Comparison of ENCODE assay signal across 8 cellular contexts in the genomic region with DNA sequence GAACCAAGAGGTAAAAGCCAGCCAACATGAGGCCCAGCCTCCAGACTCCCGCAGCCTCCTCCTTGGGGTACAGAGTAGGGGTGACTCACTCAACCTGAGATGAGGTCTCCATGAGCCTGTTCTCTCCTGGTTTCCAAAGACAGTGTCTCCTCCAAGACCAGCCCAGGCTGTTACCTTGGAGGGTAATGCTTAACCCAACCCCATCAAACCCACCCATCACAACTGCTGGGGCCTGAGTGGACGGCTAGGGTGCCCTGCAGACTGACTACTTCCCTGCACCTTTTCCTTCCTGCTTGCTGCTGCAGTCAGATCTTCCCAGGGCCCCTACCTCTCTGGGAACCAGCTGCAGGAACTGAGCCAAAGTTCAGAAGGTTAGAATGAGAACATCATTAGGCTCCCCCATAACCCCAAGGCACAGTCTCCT. TPM values are rescaled to one million over a fixed set of nuclear protein-coding genes. Genes with fewer than 3 reads are reported as not detected.
DNase-seq lines count a peak whose midpoint lies in the region; ATAC-seq, FAIRE-seq and TF ChIP-seq lines count a peak whose summit lies in the region.
"Had no signal": no experiment of that assay in that cellular context is flagged by ENCODE, and none has a peak within 500 bp of the region (broad histone marks: within the 10 kb centered on the region; RNA-seq: fewer than 3 reads in every experiment).

No MANE protein-coding gene starts in this region.

- peaks cover 30% of the 10 kb centered on the region for H3K4me1 Mint-ChIP-seq in activated T-cell treated with anti-CD3 and anti-CD28 coated beads, Interleukin-2, amount 50 U/mL, for 72 hours (ENCODE audit: low read depth)
- peaks cover 27% of the 10 kb centered on the region for H3K4me1 Mint-ChIP-seq in activated T-cell treated with anti-CD3 and anti-CD28 coated beads, Interleukin-2, amount 50 U/mL, for 4 hours (ENCODE audit: low read depth)

- H3K36me3 ChIP-seq in bronchial epithelial cell (ENCODE audit: control insufficient read depth, insufficient read depth, low read length) (peaks cover 7% of the 10 kb centered on the region), subcutaneous abdominal adipose tissue (ENCODE audit: control insufficient read depth in 5 of 5, insufficient read depth in 5 of 5, low read length in 5 of 5) (peaks cover 0 to 19% (median 18%) of the 10 kb centered on the region in 5 donors)
- H3K36me3 ChIP-seq: BE2C had no signal

- H3K4me1 ChIP-seq in subcutaneous abdominal adipose tissue (ENCODE audit: control insufficient read depth in 5 of 5, insufficient read depth in 5 of 5, low read length in 5 of 5) = peaks cover 12 to 39% (median 37%) of the 10 kb centered on the region in 5 donors

- no peak for FAIRE-seq in bronchial epithelial cell (lab: Jason Lieb, UNC)
- FAIRE-seq: frontal cortex had no signal

- no peak for ATAC-seq in activated T-cell treated with anti-CD3 and anti-CD28 coated beads, Interleukin-2, amount 50 U/mL, for 72 hours (replicated peaks in 1 of 2)
- no peak for ATAC-seq in activated T-cell treated with anti-CD3 and anti-CD28 coated beads, Interleukin-2, amount 50 U/mL, for 4 hours
- ATAC-seq in GM21717 (IDR thresholded peaks at IDR 0.05; ENCODE audit: unreplicated experiment) = no peak

- H3K27ac Mint-ChIP-seq in activated T-cell treated with anti-CD3 and anti-CD28 coated beads, Interleukin-2, amount 50 U/mL, for 72 hours = peak overlapping the region; percentile 55

- no peaks in the 10 kb centered on the region for H3K9me3 Mint-ChIP-seq in activated T-cell treated with anti-CD3 and anti-CD28 coated beads, Interleukin-2, amount 50 U/mL, for 72 hours
- H3K9me3 Mint-ChIP-seq in activated T-cell treated with anti-CD3 and anti-CD28 coated beads, Interleukin-2, amount 50 U/mL, for 4 hours = no peaks in the 10 kb centered on the region

- H3K27me3 ChIP-seq in bronchial epithelial cell (ENCODE audit: control insufficient read depth, insufficient read depth, low read length) (no peaks in the 10 kb centered on the region), subcutaneous abdominal adipose tissue (ENCODE audit: control insufficient read depth in 5 of 5, insufficient read depth in 4 of 5, low read length in 5 of 5) (no peaks in the 10 kb centered on the region)
- H3K27me3 ChIP-seq: BE2C had no signal

- no peaks in the 10 kb centered on the region for H3K9me3 ChIP-seq in subcutaneous abdominal adipose tissue (ENCODE audit: control insufficient read depth in 5 of 5, low read length in 5 of 5)
- H3K9me3 ChIP-seq: BE2C had no signal

- TF ChIP-seq CTCF in bronchial epithelial cell (IDR thresholded peaks at IDR 0.05; ENCODE audit: insufficient read depth, low read length, severe bottlenecking) = no peak

- peak overlapping the region; percentile 23 for H3K27ac ChIP-seq in subcutaneous abdominal adipose tissue (ENCODE audit: low read depth, low read length)

- H3K36me3 Mint-ChIP-seq in activated T-cell treated with anti-CD3 and anti-CD28 coated beads, Interleukin-2, amount 50 U/mL, for 72 hours (ENCODE audit: insufficient read depth in 2 of 2) = no peaks in the 10 kb centered on the region
- H3K36me3 Mint-ChIP-seq in activated T-cell treated with anti-CD3 and anti-CD28 coated beads, Interleukin-2, amount 50 U/mL, for 4 hours (ENCODE audit: insufficient read depth) = no peaks in the 10 kb centered on the region

- no peak for DNase-seq in activated T-cell treated with anti-CD3 and anti-CD28 coated beads, Interleukin-2, amount 50 U/mL, for 72 hours
- DNase-seq in activated T-cell treated with anti-CD3 and anti-CD28 coated beads, Interleukin-2, amount 50 U/mL, for 4 hours = no peak
- DNase-seq in bronchial epithelial cell (ENCODE audit: low read depth) (peak; percentile 41), GM19240 (ENCODE audit: insufficient read length, low spot score) (no peak)

- H3K4me3 ChIP-seq in bronchial epithelial cell (ENCODE audit: low read depth, low read length) = no peak overlapping the region
- no peak overlapping the region for H3K4me3 ChIP-seq in subcutaneous abdominal adipose tissue (ENCODE audit: low read depth in 1 of 5, low read length in 5 of 5)

- no peak overlapping the region for H3K9ac ChIP-seq in subcutaneous abdominal adipose tissue (ENCODE audit: low read length in 5 of 5)

- no peaks in the 10 kb centered on the region for H3K27me3 Mint-ChIP-seq in activated T-cell treated with anti-CD3 and anti-CD28 coated beads, Interleukin-2, amount 50 U/mL, for 72 hours (ENCODE audit: low read depth)
- no peaks in the 10 kb centered on the region for H3K27me3 Mint-ChIP-seq in activated T-cell treated with anti-CD3 and anti-CD28 coated beads, Interleukin-2, amount 50 U/mL, for 4 hours (ENCODE audit: low read depth)

- no peak overlapping the region for H3K4me3 Mint-ChIP-seq in activated T-cell treated with anti-CD3 and anti-CD28 coated beads, Interleukin-2, amount 50 U/mL, for 72 hours
- no peak overlapping the region for H3K4me3 Mint-ChIP-seq in activated T-cell treated with anti-CD3 and anti-CD28 coated beads, Interleukin-2, amount 50 U/mL, for 4 hours

RNA-seq across cellular contexts. Expression of gene NOL12, which starts 5.1 kb away (rescaled TPM):
- 10 to 100 TPM; 31.3 to 36.3 TPM for total RNA-seq in activated T-cell treated with anti-CD3 and anti-CD28 coated beads, Interleukin-2, amount 50 U/mL, for 72 hours
- total RNA-seq in activated T-cell treated with anti-CD3 and anti-CD28 coated beads, Interleukin-2, amount 50 U/mL, for 4 hours = 10 to 100 TPM; 58.7 to 66.4 (median 65.2) TPM
- 39.8 and 50.1 TPM in 2 replicates for total RNA-seq in bronchial epithelial cell

RNA-seq across cellular contexts. Expression of gene LGALS1, which starts 5.6 kb away (rescaled TPM):
- 100 to 1,000 TPM; 303 to 803 TPM for total RNA-seq in activated T-cell treated with anti-CD3 and anti-CD28 coated beads, Interleukin-2, amount 50 U/mL, for 72 hours
- 10 to 100 TPM; 23.5 to 39.5 (median 24.9) TPM for total RNA-seq in activated T-cell treated with anti-CD3 and anti-CD28 coated beads, Interleukin-2, amount 50 U/mL, for 4 hours
- total RNA-seq in bronchial epithelial cell = 1,816 and 1,987 TPM in 2 replicates

RNA-seq across cellular contexts. Expression of gene TRIOBP, which starts 15.8 kb away (rescaled TPM):
- total RNA-seq in activated T-cell treated with anti-CD3 and anti-CD28 coated beads, Interleukin-2, amount 50 U/mL, for 72 hours = 10 to 100 TPM; 25.4 to 28.6 TPM
- 10 to 100 TPM; 14.9 to 19.0 (median 17.2) TPM for total RNA-seq in activated T-cell treated with anti-CD3 and anti-CD28 coated beads, Interleukin-2, amount 50 U/mL, for 4 hours
- 40.3 and 45.6 TPM in 2 replicates for total RNA-seq in bronchial epithelial cell

RNA-seq across cellular contexts. Expression of gene PDXP, which starts 22.5 kb away (rescaled TPM):
- 10 to 100 TPM; 14.8 to 17.2 TPM for total RNA-seq in activated T-cell treated with anti-CD3 and anti-CD28 coated beads, Interleukin-2, amount 50 U/mL, for 72 hours
- 10 to 100 TPM; 39.0 to 50.2 (median 43.7) TPM for total RNA-seq in activated T-cell treated with anti-CD3 and anti-CD28 coated beads, Interleukin-2, amount 50 U/mL, for 4 hours
- total RNA-seq in bronchial epithelial cell = 2.2 and 3.4 TPM in 2 replicates

RNA-seq across cellular contexts. Expression of gene SH3BP1, which starts 41.5 kb away (rescaled TPM):
- total RNA-seq in activated T-cell treated with anti-CD3 and anti-CD28 coated beads, Interleukin-2, amount 50 U/mL, for 72 hours = 100 to 1,000 TPM in 1 of 2 donors, 10 to 100 TPM in 1; 99.0 to 103 TPM
- 10 to 100 TPM; 51.1 to 54.3 (median 52.5) TPM for total RNA-seq in activated T-cell treated with anti-CD3 and anti-CD28 coated beads, Interleukin-2, amount 50 U/mL, for 4 hours
- total RNA-seq in bronchial epithelial cell = 15.5 and 15.6 TPM in 2 replicates

Comparison
In these comparisons a context has a peak if more than half of its experiments do, and no peak if none do; other contexts are left out.
1. RNA of gene LGALS1, which starts 5.6 kb away (total RNA-seq): 1,816 to 1,987 TPM in bronchial epithelial cell and 303 to 803 TPM in activated T-cell treated with anti-CD3 and anti-CD28 coated beads, Interleukin-2, amount 50 U/mL, for 72 hours; 23.5 to 39.5 TPM in activated T-cell treated with anti-CD3 and anti-CD28 coated beads, Interleukin-2, amount 50 U/mL, for 4 hours; every median in the first group is over 4 times any median in the second.